ENCODE assay signal across 15 cellular contexts in the genomic region with DNA sequence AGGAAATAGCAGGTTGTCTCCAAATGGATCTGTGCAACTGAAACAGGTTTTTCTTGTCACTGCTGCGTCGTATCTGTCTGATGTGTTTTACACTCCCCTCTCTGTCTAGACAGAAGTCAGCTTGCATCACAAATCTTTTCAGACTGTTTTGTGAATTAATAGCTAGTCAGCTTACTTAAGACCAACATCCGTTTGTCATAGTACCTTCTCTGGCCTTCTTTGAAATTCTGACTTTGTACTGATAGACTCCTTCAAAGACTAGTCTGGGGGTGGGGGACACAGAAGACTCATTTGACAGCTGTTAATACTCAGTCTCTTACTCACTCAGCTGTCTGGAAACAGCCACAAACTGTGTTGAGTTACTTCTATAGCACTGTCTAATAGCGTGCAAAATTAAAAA.
DNase-seq lines count a peak whose midpoint lies in the region; ATAC-seq and TF ChIP-seq lines count a peak whose summit lies in the region.
"Had no signal": no experiment of that assay in that cellular context is flagged by ENCODE, and none has a peak within 500 bp of the region (broad histone marks: within the 10 kb centered on the region; RNA-seq: fewer than 3 reads in every experiment).

No MANE protein-coding gene starts in this region.

- no peak for TF ChIP-seq POLR2A in prostate gland (IDR thresholded peaks at IDR 0.05)

- ATAC-seq in HG02840 (IDR thresholded peaks at IDR 0.05; ENCODE audit: low FRiP score, unreplicated experiment): no peak
- ATAC-seq in HG03095 (IDR thresholded peaks at IDR 0.05; ENCODE audit: unreplicated experiment): no peak

- H3K4me3 ChIP-seq in GM23248 (no peak overlapping the region), brain microvascular endothelial cell (ENCODE audit: low read depth, low read length) (no peak overlapping the region), hepatocyte (no peak overlapping the region), prostate gland (no peak overlapping the region)
- H3K4me3 ChIP-seq: neural progenitor cell, transverse colon had no signal

- H3K9me2 ChIP-seq in GM23248 (ENCODE audit: insufficient read depth) (no peaks in the 10 kb centered on the region), hepatocyte (replicated peaks; ENCODE audit: insufficient read depth) (no peaks in the 10 kb centered on the region)

- TF ChIP-seq CTCF in brain microvascular endothelial cell (IDR thresholded peaks at IDR 0.05; ENCODE audit: low read depth, low read length, missing control alignments) (no peak), hepatocyte (IDR thresholded peaks at IDR 0.05; ENCODE audit: poor library complexity) (no peak), prostate gland (IDR thresholded peaks at IDR 0.05) (no peak)

- no peak overlapping the region for H3K4me2 ChIP-seq in GM23248 (ENCODE audit: unreplicated experiment)
- H3K4me2 ChIP-seq in hepatocyte: peak overlapping the region; percentile 45
- H3K4me2 ChIP-seq: neural progenitor cell had no signal

- no peaks in the 10 kb centered on the region for H4K20me1 ChIP-seq in GM23248 (ENCODE audit: insufficient read depth)
- H4K20me1 ChIP-seq in hepatocyte (ENCODE audit: insufficient read depth, poor library complexity, severe bottlenecking): no peaks in the 10 kb centered on the region

- H3K9ac ChIP-seq in GM23248: no peak overlapping the region
- H3K9ac ChIP-seq: neural progenitor cell had no signal

- in situ Hi-C loops in GM23248 (cut with MboI): loop anchor here (25.0 kb wide), 1 partner anchor 507 kb away; no protein-coding TSS in a partner anchor
- in situ Hi-C loops in brain microvascular endothelial cell (cut with HindIII; ENCODE audit: low pct_ligation_motif_present, low sequenced_read_pairs): no loop called here

- DNase-seq in GM23248 (peak; percentile 52), brain microvascular endothelial cell (peak; percentile 83), hepatocyte (ENCODE audit: low spot score) (peak; percentile 43), prostate gland (ENCODE audit: low spot score) (peak; percentile 23), hepatic stellate cell (ENCODE audit: low spot score) (no peak)
- no peak for DNase-seq in activated CD8-positive, alpha-beta memory T cell treated with anti-CD3 and anti-CD28 coated beads, Interleukin-2, amount 50 U/mL, for 48 hours
- DNase-seq: activated CD4-positive, alpha-beta T cell treated with anti-CD3 and anti-CD28 coated beads for 1 hour; activated T-cell treated with anti-CD3 and anti-CD28 coated beads, Interleukin-2, amount 50 U/mL, for 24 hours; effector CD4-positive, alpha-beta T cell; NCI-H2227 treated with DMSO at 0.1 percent for 48 hours; stimulated activated CD4-positive, alpha-beta T cell treated with anti-CD3 and anti-CD28 coated beads, Interleukin-15, amount 100 ng/mL, for 24 hours; transverse colon had no signal

- 27 to 38% methylated on average over 4 of the region's 4 CpGs for WGBS in GM23248 (ENCODE audit: low coverage in 1 of 2, low lambda C conversion rate in 2 of 2, missing lambda C conversion rate in 2 of 2), 2 experiments
- 47% methylated on average over 4 of the region's 4 CpGs for WGBS in hepatocyte (ENCODE audit: low lambda C conversion rate, missing lambda C conversion rate)
- WGBS in prostate gland: 42% methylated on average over 4 of the region's 4 CpGs

- H3K4me1 ChIP-seq in GM23248 (ENCODE audit: insufficient read depth) (peaks cover 23% of the 10 kb centered on the region), hepatocyte (ENCODE audit: insufficient read depth) (peaks cover 32% of the 10 kb centered on the region), prostate gland (replicated peaks) (no peaks in the 10 kb centered on the region)
- H3K4me1 ChIP-seq: neural progenitor cell had no signal

- H3F3A ChIP-seq in GM23248 (ENCODE audit: insufficient read depth): peaks cover 14% of the 10 kb centered on the region

- H3K27me3 ChIP-seq in GM23248 (replicated peaks; ENCODE audit: insufficient read depth) (no peaks in the 10 kb centered on the region), brain microvascular endothelial cell (replicated peaks) (no peaks in the 10 kb centered on the region), hepatocyte (no peaks in the 10 kb centered on the region), prostate gland (replicated peaks; ENCODE audit: insufficient read depth) (no peaks in the 10 kb centered on the region)
- H3K27me3 ChIP-seq: neural progenitor cell, transverse colon had no signal

- no peaks in the 10 kb centered on the region for H3K9me3 ChIP-seq in GM23248 (ENCODE audit: low read depth)
- H3K9me3 ChIP-seq in hepatocyte (ENCODE audit: low read depth): no peaks in the 10 kb centered on the region
- H3K9me3 ChIP-seq in prostate gland: no peaks in the 10 kb centered on the region
- H3K9me3 ChIP-seq: transverse colon had no signal

- H3K79me2 ChIP-seq in GM23248 (ENCODE audit: insufficient read depth) (no peaks in the 10 kb centered on the region), hepatocyte (no peaks in the 10 kb centered on the region)

- H3K27ac ChIP-seq in GM23248: peak overlapping the region; percentile 3; the same call in 1 of the 2 replicates
- peak overlapping the region; percentile 58 for H3K27ac ChIP-seq in brain microvascular endothelial cell
- H3K27ac ChIP-seq in hepatocyte: peak overlapping the region; percentile 81
- H3K27ac ChIP-seq in prostate gland: no peak overlapping the region
- H3K27ac ChIP-seq: neural progenitor cell had no signal

- intact Hi-C loops in prostate gland (cut with DNase I): loop anchor here (5.0 to 10.0 kb wide), 3 partner anchors 62 to 320 kb away; a partner anchor contains a TSS

- peak overlapping the region; percentile 3; the same call in 1 of the 2 replicates for H2AFZ ChIP-seq in GM23248
- no peak overlapping the region for H2AFZ ChIP-seq in hepatocyte
- H2AFZ ChIP-seq: neural progenitor cell had no signal

- H3K36me3 ChIP-seq in GM23248 (ENCODE audit: low read depth) (no peaks in the 10 kb centered on the region), brain microvascular endothelial cell (replicated peaks) (no peaks in the 10 kb centered on the region), hepatocyte (replicated peaks; ENCODE audit: insufficient read depth, low read depth) (no peaks in the 10 kb centered on the region), prostate gland (no peaks in the 10 kb centered on the region)
- H3K36me3 ChIP-seq: transverse colon had no signal

Comparison
In these comparisons a context has a peak if more than half of its experiments do, and no peak if none do; other contexts are left out.
1. DNase-seq: peak in GM23248 (single experiment), brain microvascular endothelial cell (single experiment), hepatocyte (single experiment) and prostate gland (single experiment); none in activated CD8-positive, alpha-beta memory T cell treated with anti-CD3 and anti-CD28 coated beads, Interleukin-2, amount 50 U/mL, for 48 hours (single experiment) and hepatic stellate cell (single experiment).
2. H3K27ac ChIP-seq: peak in GM23248 (single experiment), brain microvascular endothelial cell (single experiment) and hepatocyte (single experiment); none in prostate gland (0 of 2).